33 cellular contexts compared by ENCODE assay signal in genomic region chr14:22800356-22800755, GRCh38. TPM values are rescaled to one million over a fixed set of nuclear protein-coding genes. Genes with fewer than 3 reads are reported as not detected.
"Had no signal": no experiment of that assay in that cellular context is flagged by ENCODE, and none has a peak within 500 bp of the region (broad histone marks: within the 10 kb centered on the region; RNA-seq: fewer than 3 reads in every experiment).

No MANE protein-coding gene starts in this region.

- DNase-seq: activated CD4-positive, alpha-beta memory T cell treated with anti-CD3 and anti-CD28 coated beads, Interleukin-2, amount 10 ng/mL, durations not matched to agents 7 days and 5 days; activated CD4-positive, alpha-beta T cell treated with anti-CD3 and anti-CD28 coated beads, Interleukin-2, amount 10 ng/mL, durations not matched to agents 7 days and 5 days; activated CD8-positive, alpha-beta memory T cell treated with anti-CD3 and anti-CD28 coated beads, Interleukin-2, amount 50 U/mL, for 48 hours; activated gamma-delta T cell; activated naive CD4-positive, alpha-beta T cell treated with anti-CD3 and anti-CD28 coated beads, Interleukin-2, amount 10 ng/mL, durations not matched to agents 7 days and 5 days; activated naive CD8-positive, alpha-beta T cell treated with anti-CD3 and anti-CD28 coated beads, Interleukin-2, amount 10 ng/mL, durations not matched to agents 7 days and 5 days; activated T-cell treated with anti-CD3 and anti-CD28 coated beads, Interleukin-2, amount 50 U/mL, for 24 hours; amniotic stem cell; brain microvascular endothelial cell; effector memory CD8-positive, alpha-beta T cell; erythroblast; gastrocnemius medialis; head of caudate nucleus; hippocampal formation; immature natural killer cell; kidney; left colon; naive B cell; nephron progenitor cell; nucleus accumbens; pancreas; right cardiac atrium; stimulated activated CD4-positive, alpha-beta T cell treated with anti-CD3 and anti-CD28 coated beads, Interleukin-15, amount 100 ng/mL, for 24 hours; stimulated activated CD4-positive, alpha-beta T cell treated with anti-CD3 and anti-CD28 coated beads, Interleukin-2, amount 100 ng/mL, for 24 hours; stimulated activated naive B cell treated with anti-CD40 and anti-IgM and Interleukin-4, amounts not matched to agents 10 μg/mL and 1 μg/mL and 100 μg/mL, for 72 hours; stomach; thyroid gland had no signal

- H3K9me3 ChIP-seq: gastrocnemius medialis, pancreas, stomach, thyroid gland had no signal

- H3K4me1 ChIP-seq: gastrocnemius medialis, pancreas, thyroid gland had no signal

- H3K4me3 Mint-ChIP-seq: activated CD4-positive, alpha-beta memory T cell treated with anti-CD3 and anti-CD28 coated beads, Interleukin-2, amount 10 ng/mL, durations not matched to agents 7 days and 5 days; activated CD4-positive, alpha-beta T cell treated with anti-CD3 and anti-CD28 coated beads, Interleukin-2, amount 10 ng/mL, durations not matched to agents 7 days and 5 days; activated naive CD4-positive, alpha-beta T cell treated with anti-CD3 and anti-CD28 coated beads, Interleukin-2, amount 10 ng/mL, durations not matched to agents 7 days and 5 days; activated naive CD8-positive, alpha-beta T cell treated with anti-CD3 and anti-CD28 coated beads, Interleukin-2, amount 10 ng/mL, durations not matched to agents 7 days and 5 days; activated T-cell treated with anti-CD3 and anti-CD28 coated beads, Interleukin-2, amount 50 U/mL, for 24 hours; effector memory CD8-positive, alpha-beta T cell; immature natural killer cell; mesothelial cell of epicardium; nephron progenitor cell; stimulated activated naive B cell treated with anti-CD40 and anti-IgM and Interleukin-4, amounts not matched to agents 10 μg/mL and 1 μg/mL and 100 μg/mL, for 72 hours had no signal

- H3K27ac Mint-ChIP-seq: activated CD4-positive, alpha-beta memory T cell treated with anti-CD3 and anti-CD28 coated beads, Interleukin-2, amount 10 ng/mL, durations not matched to agents 7 days and 5 days; activated CD4-positive, alpha-beta T cell treated with anti-CD3 and anti-CD28 coated beads, Interleukin-2, amount 10 ng/mL, durations not matched to agents 7 days and 5 days; activated naive CD4-positive, alpha-beta T cell treated with anti-CD3 and anti-CD28 coated beads, Interleukin-2, amount 10 ng/mL, durations not matched to agents 7 days and 5 days; activated naive CD8-positive, alpha-beta T cell treated with anti-CD3 and anti-CD28 coated beads, Interleukin-2, amount 10 ng/mL, durations not matched to agents 7 days and 5 days; activated T-cell treated with anti-CD3 and anti-CD28 coated beads, Interleukin-2, amount 50 U/mL, for 24 hours; effector memory CD8-positive, alpha-beta T cell; immature natural killer cell; mesothelial cell of epicardium; nephron progenitor cell; stimulated activated naive B cell treated with anti-CD40 and anti-IgM and Interleukin-4, amounts not matched to agents 10 μg/mL and 1 μg/mL and 100 μg/mL, for 72 hours had no signal

- H3K4me1 Mint-ChIP-seq: activated CD4-positive, alpha-beta T cell treated with anti-CD3 and anti-CD28 coated beads, Interleukin-2, amount 10 ng/mL, durations not matched to agents 7 days and 5 days; activated naive CD4-positive, alpha-beta T cell treated with anti-CD3 and anti-CD28 coated beads, Interleukin-2, amount 10 ng/mL, durations not matched to agents 7 days and 5 days; activated naive CD8-positive, alpha-beta T cell treated with anti-CD3 and anti-CD28 coated beads, Interleukin-2, amount 10 ng/mL, durations not matched to agents 7 days and 5 days; immature natural killer cell; mesothelial cell of epicardium had no signal

- ATAC-seq: activated CD4-positive, CD25-positive, alpha-beta regulatory T cell treated with anti-CD3 and anti-CD28 coated beads, Interleukin-2, amount 50 U/mL, for 24 hours; effector memory CD8-positive, alpha-beta T cell; gastrocnemius medialis; left colon; right cardiac atrium; stimulated activated naive B cell treated with anti-CD40 and anti-IgM and Interleukin-4, amounts not matched to agents 10 μg/mL and 1 μg/mL and 100 μg/mL, for 72 hours had no signal

- H3K36me3 ChIP-seq: brain microvascular endothelial cell, gastrocnemius medialis, pancreas, stomach, thyroid gland had no signal

- H3K27me3 Mint-ChIP-seq: naive B cell; stimulated activated naive B cell treated with anti-CD40 and anti-IgM and Interleukin-4, amounts not matched to agents 10 μg/mL and 1 μg/mL and 100 μg/mL, for 72 hours had no signal

- H3K9me3 Mint-ChIP-seq: activated CD4-positive, alpha-beta memory T cell treated with anti-CD3 and anti-CD28 coated beads, Interleukin-2, amount 10 ng/mL, durations not matched to agents 7 days and 5 days; activated CD4-positive, alpha-beta T cell treated with anti-CD3 and anti-CD28 coated beads, Interleukin-2, amount 10 ng/mL, durations not matched to agents 7 days and 5 days; activated naive CD4-positive, alpha-beta T cell treated with anti-CD3 and anti-CD28 coated beads, Interleukin-2, amount 10 ng/mL, durations not matched to agents 7 days and 5 days; activated naive CD8-positive, alpha-beta T cell treated with anti-CD3 and anti-CD28 coated beads, Interleukin-2, amount 10 ng/mL, durations not matched to agents 7 days and 5 days; activated T-cell treated with anti-CD3 and anti-CD28 coated beads, Interleukin-2, amount 50 U/mL, for 24 hours; effector memory CD8-positive, alpha-beta T cell; immature natural killer cell had no signal

- H3K36me3 Mint-ChIP-seq: activated naive CD4-positive, alpha-beta T cell treated with anti-CD3 and anti-CD28 coated beads, Interleukin-2, amount 10 ng/mL, durations not matched to agents 7 days and 5 days; activated naive CD8-positive, alpha-beta T cell treated with anti-CD3 and anti-CD28 coated beads, Interleukin-2, amount 10 ng/mL, durations not matched to agents 7 days and 5 days; immature natural killer cell had no signal

- H3K4me3 ChIP-seq: coronary artery, gastrocnemius medialis, pancreas, stomach, thyroid gland had no signal

- FAIRE-seq: astrocyte, kidney, pancreas, TTC549 had no signal

- H3K27me3 ChIP-seq: brain microvascular endothelial cell, gastrocnemius medialis, pancreas, stomach, thyroid gland had no signal

- H3K27ac ChIP-seq: brain microvascular endothelial cell, coronary artery, gastrocnemius medialis, pancreas, stomach, thyroid gland, VCaP had no signal

RNA-seq across cellular contexts. Expression of gene MMP14, which starts 36.0 kb away (rescaled TPM):
- polyA plus RNA-seq: immature natural killer cell had no signal
